In genomic region chr7:141486959-141487358, GRCh38 we compare ENCODE assay signal across 30 cellular contexts.
"Had no signal": no experiment of that assay in that cellular context is flagged by ENCODE, and none has a peak within 500 bp of the region (broad histone marks: within the 10 kb centered on the region; RNA-seq: fewer than 3 reads in every experiment).

No MANE protein-coding gene starts in this region.

- DNase-seq: activated CD4-positive, alpha-beta T cell treated with anti-CD3 and anti-CD28 coated beads for 4 hours; activated CD8-positive, alpha-beta T cell treated with anti-CD3 and anti-CD28 coated beads for 36 hours; activated effector memory CD4-positive, alpha-beta T cell treated with anti-CD3 and anti-CD28 coated beads, Interleukin-2, amount 50 U/mL, for 16 hours; activated naive CD4-positive, alpha-beta T cell treated with Interleukin-2 at 50 U/mL for 16 hours; activated naive CD8-positive, alpha-beta T cell treated with anti-CD3 and anti-CD28 coated beads, Interleukin-2, amount 50 U/mL, for 24 hours; activated T-cell treated with anti-CD3 and anti-CD28 coated beads, Interleukin-2, amount 50 U/mL, for 4 hours; amniotic stem cell; body of pancreas; central memory CD4-positive, alpha-beta T cell; MM.1S; NCI-H1092; NCI-H1417; NCI-H1694; NCI-H2029; NCI-H2107; NCI-H2171 treated with DMSO at 0.1 percent for 48 hours; NCI-H226; NCI-H526; NCI-H774; NK-92 treated with Interleukin-12 subunit alpha and Interleukin-12 subunit beta, amount 100 ng/mL, for 24 hours; SHP77; T-helper 2 cell; T1000 had no signal

- H3K9me3 ChIP-seq: ascending aorta, body of pancreas, SJSA1 had no signal

- H3K4me2 ChIP-seq: KMS-11 had no signal

- H3K9me3 Mint-ChIP-seq: activated CD8-positive, alpha-beta T cell treated with anti-CD3 and anti-CD28 coated beads for 36 hours; activated naive CD4-positive, alpha-beta T cell treated with anti-CD3 and anti-CD28 coated beads, Interleukin-2, amount 50 U/mL, for 72 hours; activated naive CD8-positive, alpha-beta T cell treated with anti-CD3 and anti-CD28 coated beads, Interleukin-2, amount 50 U/mL, for 24 hours; activated T-cell treated with anti-CD3 and anti-CD28 coated beads, Interleukin-2, amount 50 U/mL, for 4 hours had no signal

- H3K36me3 Mint-ChIP-seq: activated naive CD4-positive, alpha-beta T cell treated with anti-CD3 and anti-CD28 coated beads, Interleukin-2, amount 50 U/mL, for 72 hours had no signal

- ATAC-seq: activated CD8-positive, alpha-beta T cell treated with anti-CD3 and anti-CD28 coated beads for 36 hours; activated naive CD4-positive, alpha-beta T cell treated with anti-CD3 and anti-CD28 coated beads, Interleukin-2, amount 50 U/mL, for 72 hours; activated naive CD8-positive, alpha-beta T cell treated with anti-CD3 and anti-CD28 coated beads, Interleukin-2, amount 50 U/mL, for 24 hours; activated T-cell treated with anti-CD3 and anti-CD28 coated beads, Interleukin-2, amount 50 U/mL, for 4 hours; body of pancreas had no signal

- H3K9ac ChIP-seq: KMS-11 had no signal

- H3K4me1 Mint-ChIP-seq: activated naive CD8-positive, alpha-beta T cell treated with anti-CD3 and anti-CD28 coated beads, Interleukin-2, amount 50 U/mL, for 24 hours had no signal

- H3K4me1 ChIP-seq: ascending aorta, body of pancreas, SJSA1 had no signal

- FAIRE-seq: bronchial epithelial cell, RCC 7860, TTC549 had no signal

- H3K27ac Mint-ChIP-seq: activated CD8-positive, alpha-beta T cell treated with anti-CD3 and anti-CD28 coated beads for 36 hours; activated naive CD4-positive, alpha-beta T cell treated with anti-CD3 and anti-CD28 coated beads, Interleukin-2, amount 50 U/mL, for 72 hours; activated naive CD8-positive, alpha-beta T cell treated with anti-CD3 and anti-CD28 coated beads, Interleukin-2, amount 50 U/mL, for 24 hours had no signal

- H3K36me3 ChIP-seq: ascending aorta, SJSA1 had no signal

- H3K4me3 Mint-ChIP-seq: activated CD8-positive, alpha-beta T cell treated with anti-CD3 and anti-CD28 coated beads for 36 hours; activated naive CD8-positive, alpha-beta T cell treated with anti-CD3 and anti-CD28 coated beads, Interleukin-2, amount 50 U/mL, for 24 hours; activated T-cell treated with anti-CD3 and anti-CD28 coated beads, Interleukin-2, amount 50 U/mL, for 4 hours had no signal

- H3K27me3 ChIP-seq: ascending aorta, body of pancreas, SJSA1 had no signal

- H3K4me3 ChIP-seq: ascending aorta, body of pancreas, SJSA1 had no signal

- H3K27ac ChIP-seq: ascending aorta, body of pancreas, KMS-11, SJSA1 had no signal
